Comparison of ENCODE assay signal across 31 cellular contexts in genomic region chr18:21129586-21130216, GRCh38. TPM values are rescaled to one million over a fixed set of nuclear protein-coding genes. Genes with fewer than 3 reads are reported as not detected.
DNase-seq lines count a peak whose midpoint lies in the region; ATAC-seq, FAIRE-seq and TF ChIP-seq lines count a peak whose summit lies in the region.
"Had no signal": no experiment of that assay in that cellular context is flagged by ENCODE, and none has a peak within 500 bp of the region (broad histone marks: within the 10 kb centered on the region; RNA-seq: fewer than 3 reads in every experiment).

No MANE protein-coding gene starts in this region.

- ATAC-seq in left ventricle myocardium superior (peak; percentile 33), right cardiac atrium (no peak), HG02884 (IDR thresholded peaks at IDR 0.05; ENCODE audit: unreplicated experiment) (no peak), HG03095 (IDR thresholded peaks at IDR 0.05; ENCODE audit: unreplicated experiment) (no peak)
- ATAC-seq: activated T-cell treated with anti-CD3 and anti-CD28 coated beads, Interleukin-2, amount 50 U/mL, for 4 hours; GM12878; left cardiac atrium; PC-3; psoas muscle; stimulated activated naive CD8-positive, alpha-beta T cell treated with anti-CD3 and anti-CD28 coated beads, Interleukin-15, amount 100 ng/mL, for 72 hours had no signal

- intact Hi-C loops in left ventricle myocardium superior (cut with micrococcal nuclease) (no loop called here), right cardiac atrium (cut with DNase I) (no loop called here)

- H3K27me3 ChIP-seq in right cardiac atrium (ENCODE audit: control insufficient read depth, insufficient read depth) = no peaks in the 10 kb centered on the region
- no peaks in the 10 kb centered on the region for H3K27me3 ChIP-seq in astrocyte (ENCODE audit: insufficient read depth, low read length)
- no peaks in the 10 kb centered on the region for H3K27me3 ChIP-seq in HAP-1 (ENCODE audit: low read depth)
- H3K27me3 ChIP-seq: BLaER1, neural progenitor cell, vagina had no signal

- H3K9me3 ChIP-seq in right cardiac atrium (ENCODE audit: control insufficient read depth, low read length) = no peaks in the 10 kb centered on the region
- H3K9me3 ChIP-seq in astrocyte (ENCODE audit: insufficient read depth, low read depth, low read length) = no peaks in the 10 kb centered on the region
- H3K9me3 ChIP-seq in HAP-1 = no peaks in the 10 kb centered on the region
- H3K9me3 ChIP-seq: Caco-2, psoas muscle, vagina had no signal

- H3K4me1 ChIP-seq in right cardiac atrium (ENCODE audit: control insufficient read depth, insufficient read depth, low read length) (no peaks in the 10 kb centered on the region), astrocyte (ENCODE audit: insufficient read depth, low read length) (no peaks in the 10 kb centered on the region), HAP-1 (no peaks in the 10 kb centered on the region)
- H3K4me1 ChIP-seq: BLaER1, Caco-2, neural progenitor cell, psoas muscle, vagina had no signal

- H3K36me3 ChIP-seq in astrocyte (ENCODE audit: insufficient read depth, low read length) = no peaks in the 10 kb centered on the region
- H3K36me3 ChIP-seq in HAP-1 (replicated peaks) = no peaks in the 10 kb centered on the region
- H3K36me3 ChIP-seq: BLaER1, neural progenitor cell, vagina had no signal

- in situ Hi-C loops in HAP-1 (cut with MboI; ENCODE audit: low sequenced_read_pairs) = no loop called here

- no peaks in the 10 kb centered on the region for H4K20me1 ChIP-seq in astrocyte (ENCODE audit: insufficient read depth, low read length)
- H4K20me1 ChIP-seq: BLaER1 had no signal

- H2AFZ ChIP-seq in astrocyte (ENCODE audit: low read depth, low read length) = no peak overlapping the region
- H2AFZ ChIP-seq: neural progenitor cell had no signal

- peak; percentile 81 for FAIRE-seq in astrocyte (lab: Jason Lieb, UNC)
- FAIRE-seq: colon, GM12878 had no signal

- H3K27me3 Mint-ChIP-seq in astrocyte (ENCODE audit: low read depth, unreplicated experiment) (no peaks in the 10 kb centered on the region), progenitor cell of endocrine pancreas (no peaks in the 10 kb centered on the region)
- H3K27me3 Mint-ChIP-seq: stimulated activated naive CD8-positive, alpha-beta T cell treated with anti-CD3 and anti-CD28 coated beads, Interleukin-15, amount 100 ng/mL, for 72 hours had no signal

- H3K9me3 Mint-ChIP-seq in astrocyte (ENCODE audit: unreplicated experiment) = no peaks in the 10 kb centered on the region
- no peaks in the 10 kb centered on the region for H3K9me3 Mint-ChIP-seq in progenitor cell of endocrine pancreas (ENCODE audit: low read depth)
- H3K9me3 Mint-ChIP-seq: activated T-cell treated with anti-CD3 and anti-CD28 coated beads, Interleukin-2, amount 50 U/mL, for 4 hours; stimulated activated naive CD8-positive, alpha-beta T cell treated with anti-CD3 and anti-CD28 coated beads, Interleukin-15, amount 100 ng/mL, for 72 hours had no signal

- H3K79me2 ChIP-seq in astrocyte (ENCODE audit: insufficient read depth, low read length) = no peaks in the 10 kb centered on the region

- no peak overlapping the region for H3K27ac ChIP-seq in right cardiac atrium (ENCODE audit: low read length)
- no peak overlapping the region for H3K27ac ChIP-seq in astrocyte (ENCODE audit: low read depth, low read length)
- H3K27ac ChIP-seq: 22Rv1, BLaER1, epithelial cell of prostate, neural progenitor cell, psoas muscle, vagina, VCaP had no signal

- peak overlapping the region; percentile 30 for H3K27ac Mint-ChIP-seq in astrocyte (ENCODE audit: unreplicated experiment)
- H3K27ac Mint-ChIP-seq in progenitor cell of endocrine pancreas = no peak overlapping the region
- H3K27ac Mint-ChIP-seq: neural progenitor cell; stimulated activated naive CD8-positive, alpha-beta T cell treated with anti-CD3 and anti-CD28 coated beads, Interleukin-15, amount 100 ng/mL, for 72 hours had no signal

- TF ChIP-seq CTCF in astrocyte (IDR thresholded peaks at IDR 0.05; ENCODE audit: insufficient read depth, low read depth, low read length) = no peak
- TF ChIP-seq CTCF in progenitor cell of endocrine pancreas (IDR thresholded peaks at IDR 0.05; ENCODE audit: unreplicated experiment) = no peak

- H3K4me3 Mint-ChIP-seq in astrocyte (ENCODE audit: unreplicated experiment) (no peak overlapping the region), progenitor cell of endocrine pancreas (ENCODE audit: low read depth) (no peak overlapping the region)
- H3K4me3 Mint-ChIP-seq: activated T-cell treated with anti-CD3 and anti-CD28 coated beads, Interleukin-2, amount 50 U/mL, for 4 hours; neural progenitor cell; stimulated activated naive CD8-positive, alpha-beta T cell treated with anti-CD3 and anti-CD28 coated beads, Interleukin-15, amount 100 ng/mL, for 72 hours had no signal

- peak overlapping the region; percentile 10 for H3K4me2 ChIP-seq in astrocyte (ENCODE audit: low read length)
- H3K4me2 ChIP-seq: BLaER1, neural progenitor cell had no signal

- H3K36me3 Mint-ChIP-seq in astrocyte (ENCODE audit: low read depth, unreplicated experiment) = no peaks in the 10 kb centered on the region
- no peaks in the 10 kb centered on the region for H3K36me3 Mint-ChIP-seq in progenitor cell of endocrine pancreas (ENCODE audit: insufficient read depth)
- H3K36me3 Mint-ChIP-seq: neural progenitor cell had no signal

- H3K4me1 Mint-ChIP-seq in astrocyte (ENCODE audit: low read depth, unreplicated experiment) = peaks cover 14% of the 10 kb centered on the region
- H3K4me1 Mint-ChIP-seq in progenitor cell of endocrine pancreas (ENCODE audit: low read depth) = no peaks in the 10 kb centered on the region
- H3K4me1 Mint-ChIP-seq: neural progenitor cell; stimulated activated naive CD8-positive, alpha-beta T cell treated with anti-CD3 and anti-CD28 coated beads, Interleukin-15, amount 100 ng/mL, for 72 hours had no signal

- DNase-seq in left ventricle myocardium superior = no peak
- no peak for DNase-seq in right cardiac atrium
- DNase-seq in astrocyte (ENCODE audit: low read depth) = peak; percentile 80
- peak; percentile 60 for DNase-seq in hepatic stellate cell (ENCODE audit: low spot score)
- DNase-seq in HAP-1 (ENCODE audit: low spot score in 2 of 2) = no peak
- DNase-seq in progenitor cell of endocrine pancreas (ENCODE audit: low spot score, unreplicated experiment) = no peak
- DNase-seq: activated CD4-positive, alpha-beta T cell treated with anti-CD3 and anti-CD28 coated beads for 48 hours; activated T-cell treated with anti-CD3 and anti-CD28 coated beads, Interleukin-2, amount 50 U/mL, for 4 hours; Caco-2; DMS79; effector CD8-positive, alpha-beta T cell; foreskin melanocyte; Kasumi-1; left cardiac atrium; mammary epithelial cell; NCI-H1436; NCI-H2107; PC-3; psoas muscle; stimulated activated naive CD8-positive, alpha-beta T cell treated with anti-CD3 and anti-CD28 coated beads, Interleukin-15, amount 100 ng/mL, for 72 hours; T-helper 2 cell had no signal

- no peak overlapping the region for H3K9ac ChIP-seq in astrocyte (ENCODE audit: low read length)
- H3K9ac ChIP-seq: BLaER1, neural progenitor cell had no signal

- H3K4me3 ChIP-seq in right cardiac atrium (ENCODE audit: low read length) = no peak overlapping the region
- H3K4me3 ChIP-seq in astrocyte (ENCODE audit: insufficient read depth, low read depth, low read length) = no peak overlapping the region
- H3K4me3 ChIP-seq in HAP-1 = no peak overlapping the region
- H3K4me3 ChIP-seq: BLaER1, GM12878, neural progenitor cell, psoas muscle, vagina had no signal

- WGBS in right cardiac atrium = 46% methylated on average over 4 of the region's 4 CpGs

RNA-seq across cellular contexts. Expression of gene ROCK1, which starts 18.1 kb away (rescaled TPM):
- total RNA-seq in left ventricle myocardium superior (34.7 TPM), right cardiac atrium (10 to 100 TPM; 30.3 to 41.6 (median 36.7) TPM), astrocyte (57.0 and 57.8 TPM in 2 replicates), progenitor cell of endocrine pancreas (59.4 and 62.0 TPM in 2 replicates)
- polyA plus RNA-seq in right cardiac atrium = 13.3 TPM

Comparison
In these comparisons a context has a peak if more than half of its experiments do, and no peak if none do; other contexts are left out.
1. DNase-seq: peak in astrocyte (single experiment) and hepatic stellate cell (single experiment); none in left ventricle myocardium superior (single experiment), right cardiac atrium (0 of 3), HAP-1 (0 of 2) and progenitor cell of endocrine pancreas (single experiment).